In the genomic region with DNA sequence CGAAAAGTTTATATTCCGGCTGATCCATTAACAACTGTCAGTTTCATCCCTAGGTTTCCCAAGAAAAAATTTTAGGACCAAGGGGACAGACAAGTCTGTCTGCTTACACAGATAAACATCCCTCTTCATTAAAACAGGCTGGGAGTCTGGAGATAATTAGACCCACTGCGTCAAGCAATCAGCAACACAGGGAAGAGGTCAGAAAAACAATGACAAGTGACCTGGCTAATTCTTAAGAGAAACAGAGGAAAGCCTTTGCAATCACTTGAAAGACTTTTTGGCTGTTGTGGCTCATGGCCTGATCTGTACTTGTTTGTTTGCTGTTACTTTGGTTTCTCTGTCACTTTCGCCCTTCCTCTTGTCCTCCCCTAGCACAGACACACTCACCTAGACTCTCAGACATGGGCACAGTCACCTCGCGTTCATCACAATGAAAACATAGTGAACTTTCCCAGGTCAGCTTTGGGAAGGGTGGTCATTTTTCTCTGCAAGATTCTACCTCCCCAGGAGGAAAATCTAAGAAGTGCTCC, we compare ENCODE assay signal across 25 cellular contexts. TPM values are rescaled to one million over a fixed set of nuclear protein-coding genes. Genes with fewer than 3 reads are reported as not detected.
"Had no signal": no experiment of that assay in that cellular context is flagged by ENCODE, and none has a peak within 500 bp of the region (broad histone marks: within the 10 kb centered on the region; RNA-seq: fewer than 3 reads in every experiment).

No MANE protein-coding gene starts in this region.

- H3K27me3 Mint-ChIP-seq: activated naive CD4-positive, alpha-beta T cell treated with anti-CD3 and anti-CD28 coated beads, Interleukin-2, amount 10 ng/mL, durations not matched to agents 7 days and 5 days; dendritic cell treated with granulocyte-macrophage colony-stimulating factor and Interleukin-4, amounts not matched to agents 40 ng/mL and 50 ng/mL, for 4 days had no signal

- H3K27ac Mint-ChIP-seq: activated CD8-positive, alpha-beta memory T cell treated with anti-CD3 and anti-CD28 coated beads, Interleukin-2, amount 10 ng/mL, durations not matched to agents 7 days and 5 days; activated naive CD4-positive, alpha-beta T cell treated with anti-CD3 and anti-CD28 coated beads, Interleukin-2, amount 10 ng/mL, durations not matched to agents 7 days and 5 days; activated T-helper 2 cell treated with anti-CD3 and anti-CD28 coated beads, Interferon-gamma antibody, Interleukin-2, Interleukin-4, amounts not matched to agents 10 μg/mL and 5 μg/mL and 100 μg/mL, durations not matched to agents 14 hours and 24 hours and 36 hours; dendritic cell treated with granulocyte-macrophage colony-stimulating factor and Interleukin-4, amounts not matched to agents 40 ng/mL and 50 ng/mL, for 4 days; memory B cell; natural killer cell had no signal

- H3K4me3 Mint-ChIP-seq: activated CD8-positive, alpha-beta memory T cell treated with anti-CD3 and anti-CD28 coated beads, Interleukin-2, amount 10 ng/mL, durations not matched to agents 7 days and 5 days; activated naive CD4-positive, alpha-beta T cell treated with anti-CD3 and anti-CD28 coated beads, Interleukin-2, amount 10 ng/mL, durations not matched to agents 7 days and 5 days; dendritic cell treated with granulocyte-macrophage colony-stimulating factor and Interleukin-4, amounts not matched to agents 40 ng/mL and 50 ng/mL, for 4 days; memory B cell; natural killer cell had no signal

- FAIRE-seq: astrocyte, bronchial epithelial cell, kidney had no signal

- H3K27ac ChIP-seq: sigmoid colon, stomach, testis, upper lobe of left lung had no signal

- H3K9me3 Mint-ChIP-seq: activated naive CD4-positive, alpha-beta T cell treated with anti-CD3 and anti-CD28 coated beads, Interleukin-2, amount 10 ng/mL, durations not matched to agents 7 days and 5 days; activated T-helper 2 cell treated with anti-CD3 and anti-CD28 coated beads, Interferon-gamma antibody, Interleukin-2, Interleukin-4, amounts not matched to agents 10 μg/mL and 5 μg/mL and 100 μg/mL, durations not matched to agents 14 hours and 24 hours and 36 hours; dendritic cell treated with granulocyte-macrophage colony-stimulating factor and Interleukin-4, amounts not matched to agents 40 ng/mL and 50 ng/mL, for 4 days; memory B cell had no signal

- H3K9me3 ChIP-seq: sigmoid colon, stomach, testis, upper lobe of left lung had no signal

- H3K27me3 ChIP-seq: sigmoid colon, stomach, testis, upper lobe of left lung had no signal

- H3K36me3 Mint-ChIP-seq: activated CD8-positive, alpha-beta memory T cell treated with anti-CD3 and anti-CD28 coated beads, Interleukin-2, amount 10 ng/mL, durations not matched to agents 7 days and 5 days; activated naive CD4-positive, alpha-beta T cell treated with anti-CD3 and anti-CD28 coated beads, Interleukin-2, amount 10 ng/mL, durations not matched to agents 7 days and 5 days; memory B cell; natural killer cell had no signal

- H3K36me3 ChIP-seq: sigmoid colon, stomach, upper lobe of left lung had no signal

- DNase-seq: activated CD4-positive, alpha-beta T cell treated with anti-CD3 and anti-CD28 coated beads, Interleukin-2, amount 50 U/mL, for 48 hours; activated CD8-positive, alpha-beta memory T cell treated with anti-CD3 and anti-CD28 coated beads, Interleukin-2, amount 10 ng/mL, durations not matched to agents 7 days and 5 days; activated naive CD4-positive, alpha-beta T cell treated with anti-CD3 and anti-CD28 coated beads, Interleukin-2, amount 10 ng/mL, durations not matched to agents 7 days and 5 days; activated T-cell treated with anti-CD3 and anti-CD28 coated beads, Interleukin-2, amount 50 U/mL, for 1 hour; effector memory CD4-positive, alpha-beta T cell; hippocampal formation; kidney; left ventricle myocardium superior; natural killer cell; sigmoid colon; stimulated activated CD4-positive, alpha-beta T cell treated with anti-CD3 and anti-CD28 coated beads, Interleukin-1b, Interleukin-23, amount 100 ng/mL, for 48 hours; stomach; T-helper 1 cell; testis; upper lobe of left lung had no signal

- H3K4me1 Mint-ChIP-seq: activated naive CD4-positive, alpha-beta T cell treated with anti-CD3 and anti-CD28 coated beads, Interleukin-2, amount 10 ng/mL, durations not matched to agents 7 days and 5 days; memory B cell; natural killer cell had no signal

- ATAC-seq: activated CD8-positive, alpha-beta memory T cell treated with anti-CD3 and anti-CD28 coated beads, Interleukin-2, amount 10 ng/mL, durations not matched to agents 7 days and 5 days; left ventricle myocardium superior; natural killer cell had no signal

- H3K4me3 ChIP-seq: sigmoid colon, stomach, testis, upper lobe of left lung had no signal

RNA-seq across cellular contexts. Expression of gene CCDC192, which starts 2.9 kb away (rescaled TPM):
- total RNA-seq: activated CD8-positive, alpha-beta memory T cell treated with anti-CD3 and anti-CD28 coated beads, Interleukin-2, amount 10 ng/mL, durations not matched to agents 7 days and 5 days; activated T-helper 2 cell treated with anti-CD3 and anti-CD28 coated beads, Interferon-gamma antibody, Interleukin-2, Interleukin-4, amounts not matched to agents 10 μg/mL and 5 μg/mL and 100 μg/mL, durations not matched to agents 14 hours and 24 hours and 36 hours; astrocyte; bronchial epithelial cell; cerebellum; epithelial cell of proximal tubule; glomerular endothelial cell; kidney; left ventricle myocardium superior; natural killer cell; pulmonary artery endothelial cell had no signal

RNA-seq across cellular contexts. Expression of gene CTXN3, which starts 51.4 kb away (rescaled TPM):
- total RNA-seq: activated CD8-positive, alpha-beta memory T cell treated with anti-CD3 and anti-CD28 coated beads, Interleukin-2, amount 10 ng/mL, durations not matched to agents 7 days and 5 days; activated T-helper 2 cell treated with anti-CD3 and anti-CD28 coated beads, Interferon-gamma antibody, Interleukin-2, Interleukin-4, amounts not matched to agents 10 μg/mL and 5 μg/mL and 100 μg/mL, durations not matched to agents 14 hours and 24 hours and 36 hours; astrocyte; bronchial epithelial cell; epithelial cell of proximal tubule; glomerular endothelial cell; left ventricle myocardium superior; natural killer cell; omental fat pad; pulmonary artery endothelial cell; sigmoid colon; stomach; upper lobe of left lung had no signal
- polyA plus RNA-seq: sigmoid colon, stomach had no signal
